ENCODE assay signal across 35 cellular contexts in genomic region chr1:242839101-242839500, GRCh38.
DNase-seq lines count a peak whose midpoint lies in the region; ATAC-seq, FAIRE-seq and TF ChIP-seq lines count a peak whose summit lies in the region.
"Had no signal": no experiment of that assay in that cellular context is flagged by ENCODE, and none has a peak within 500 bp of the region (broad histone marks: within the 10 kb centered on the region; RNA-seq: fewer than 3 reads in every experiment).

No MANE protein-coding gene starts in this region.

- H3K9me3 ChIP-seq in heart right ventricle (peaks cover 0 to 6% (median 0%) of the 10 kb centered on the region in 11 donors), kidney (ENCODE audit: control insufficient read depth in 1 of 2, low read length in 2 of 2) (no peaks in the 10 kb centered on the region), neuronal stem cell (replicated peaks in 1 of 2; ENCODE audit: control insufficient read depth in 2 of 2, insufficient read depth in 1 of 2, low read depth in 1 of 2, low read length in 2 of 2) (peaks cover 0 to 2% of the 10 kb centered on the region in 2 donors), upper lobe of right lung (no peaks in the 10 kb centered on the region), prostate gland (no peaks in the 10 kb centered on the region)
- H3K9me3 ChIP-seq: A549, BE2C, Caco-2 had no signal

- H3K9ac ChIP-seq in kidney (ENCODE audit: low read length in 2 of 2) (no peak overlapping the region), neuronal stem cell (ENCODE audit: low read depth, low read length, poor library complexity) (no peak overlapping the region)
- H3K9ac ChIP-seq: BLaER1; BLaER1 treated with 17β-estradiol and CSF1 and Interleukin-3, amounts not matched to agents 10 nM and 100 nM had no signal

- no peak overlapping the region for H3K4me2 ChIP-seq in neuronal stem cell (ENCODE audit: insufficient read depth, low read length, poor library complexity, severe bottlenecking)
- H3K4me2 ChIP-seq: A549; BLaER1; BLaER1 treated with 17β-estradiol and CSF1 and Interleukin-3, amounts not matched to agents 10 nM and 100 nM had no signal

- H3K4me3 ChIP-seq in heart right ventricle (no peak overlapping the region), kidney (ENCODE audit: low read length in 2 of 2) (no peak overlapping the region), neuronal stem cell (ENCODE audit: low read length in 2 of 2) (peak overlapping the region in 1 of 2 donors; percentile 20), upper lobe of right lung (no peak overlapping the region), prostate gland (no peak overlapping the region)
- H3K4me3 ChIP-seq: A549; BLaER1; BLaER1 treated with 17β-estradiol and CSF1 and Interleukin-3, amounts not matched to agents 10 nM and 100 nM had no signal

- H3K4me1 ChIP-seq in heart right ventricle (no peaks in the 10 kb centered on the region), kidney (ENCODE audit: control insufficient read depth in 1 of 2, insufficient read depth in 1 of 2, low read depth in 1 of 2, low read length in 2 of 2) (no peaks in the 10 kb centered on the region), neuronal stem cell (ENCODE audit: control insufficient read depth in 2 of 2, insufficient read depth in 1 of 2, low read depth in 1 of 2, low read length in 2 of 2) (no peaks in the 10 kb centered on the region), upper lobe of right lung (no peaks in the 10 kb centered on the region), prostate gland (replicated peaks) (no peaks in the 10 kb centered on the region)
- H3K4me1 ChIP-seq: BE2C; BLaER1; BLaER1 treated with 17β-estradiol and CSF1 and Interleukin-3, amounts not matched to agents 10 nM and 100 nM; Caco-2 had no signal

- no peak for TF ChIP-seq POLR2A in prostate gland (IDR thresholded peaks at IDR 0.05)

- H3K18ac ChIP-seq in neuronal stem cell (ENCODE audit: low read length), result peak overlapping the region; percentile 33

- H2BK15ac ChIP-seq in neuronal stem cell (ENCODE audit: low read length), result no peak overlapping the region

- no peaks in the 10 kb centered on the region for H3K79me1 ChIP-seq in neuronal stem cell (ENCODE audit: low read depth, low read length)

- 87 to 89% methylated on average over 12 of the region's 12 CpGs for WGBS in heart right ventricle, 2 donors
- WGBS in neuronal stem cell (ENCODE audit: extremely low coverage in 2 of 2, insufficient read length in 2 of 2, insufficient replicate concordance in 1 of 2), 2 donors, result no CpG with 5 or more reads among the region's 12 CpGs
- WGBS in prostate gland, result 91% methylated on average over 12 of the region's 12 CpGs

- H2BK5ac ChIP-seq in neuronal stem cell (ENCODE audit: low read length), result no peak overlapping the region

- no peak overlapping the region for H3K23ac ChIP-seq in neuronal stem cell (ENCODE audit: low read depth, low read length, poor library complexity)

- intact Hi-C loops in Right ventricle myocardium inferior (cut with DNase I) (no loop called here), heart right ventricle (cut with DNase I) (no loop called here), kidney (cut with DNase I) (no loop called here), upper lobe of right lung (cut with DNase I) (no loop called here), prostate gland (cut with DNase I) (no loop called here)

- no peak overlapping the region for H3K4ac ChIP-seq in neuronal stem cell (ENCODE audit: low read length)

- H3K36me3 ChIP-seq in heart right ventricle (no peaks in the 10 kb centered on the region), kidney (ENCODE audit: control insufficient read depth in 1 of 2, insufficient read depth in 2 of 2, low read length in 2 of 2) (no peaks in the 10 kb centered on the region), neuronal stem cell (replicated peaks in 1 of 2; ENCODE audit: control insufficient read depth in 2 of 2, insufficient read depth in 2 of 2, low read length in 2 of 2) (no peaks in the 10 kb centered on the region), upper lobe of right lung (no peaks in the 10 kb centered on the region), prostate gland (no peaks in the 10 kb centered on the region)
- H3K36me3 ChIP-seq: BE2C; BLaER1; BLaER1 treated with 17β-estradiol and CSF1 and Interleukin-3, amounts not matched to agents 10 nM and 100 nM had no signal

- DNase-seq in Right ventricle myocardium inferior (ENCODE audit: missing footprints), result peak; percentile 34
- no peak for DNase-seq in heart right ventricle
- peak; percentile 62 for DNase-seq in kidney
- DNase-seq in neuronal stem cell (ENCODE audit: low spot score), result no peak
- DNase-seq in upper lobe of right lung, result no peak
- no peak for DNase-seq in prostate gland (ENCODE audit: low spot score)
- DNase-seq in KG1 (lab: John Stamatoyannopoulos, UW), result no peak
- no peak for DNase-seq in NCI-H146 (lab: John Stamatoyannopoulos, UW)
- DNase-seq: 8988T; ACHN; AML-193; BE2C; C1 segment of cervical spinal cord; Caco-2; Calu3; CD4-positive, alpha-beta memory T cell; CD4-positive, alpha-beta T cell; CD4-positive, CD25-positive, alpha-beta regulatory T cell; CD8-positive, alpha-beta memory T cell; CD8-positive, alpha-beta T cell; COR-L47; DMS 273 treated with DMSO at 0.1 percent for 48 hours; DMS153; DMS53; DMS79; DMS79 treated with DMSO at 0.1 percent for 48 hours; DND-41; EL had no signal

- ATAC-seq in Right ventricle myocardium inferior (no peak), heart right ventricle (no peak), upper lobe of right lung (peak; percentile 19)
- ATAC-seq: A549; CD8-positive, alpha-beta T cell had no signal

- no peak overlapping the region for H4K91ac ChIP-seq in neuronal stem cell (ENCODE audit: low read depth, low read length, poor library complexity)

- no peak overlapping the region for H2AFZ ChIP-seq in neuronal stem cell (ENCODE audit: low read length)

- FAIRE-seq in kidney (lab: Jason Lieb, UNC), result no peak
- FAIRE-seq: A204.1, A549, D721Med had no signal

- TF ChIP-seq CTCF in heart right ventricle (IDR thresholded peaks at IDR 0.05) (no peak), kidney (IDR thresholded peaks at IDR 0.05; ENCODE audit: borderline replicate concordance, extremely low read depth, insufficient read depth) (no peak), upper lobe of right lung (IDR thresholded peaks at IDR 0.05) (no peak), prostate gland (IDR thresholded peaks at IDR 0.05) (no peak)

- H3K27ac ChIP-seq in heart right ventricle, result no peak overlapping the region
- H3K27ac ChIP-seq in kidney (ENCODE audit: low read depth in 2 of 2, low read length in 2 of 2), result no peak overlapping the region
- no peak overlapping the region for H3K27ac ChIP-seq in neuronal stem cell (replicated peaks; ENCODE audit: low read length)
- H3K27ac ChIP-seq in upper lobe of right lung, result no peak overlapping the region
- no peak overlapping the region for H3K27ac ChIP-seq in prostate gland
- H3K27ac ChIP-seq: 22Rv1; A549; BLaER1; BLaER1 treated with 17β-estradiol and CSF1 and Interleukin-3, amounts not matched to agents 10 nM and 100 nM; C4-2B had no signal

- no peaks in the 10 kb centered on the region for H3K27me3 ChIP-seq in heart right ventricle
- no peaks in the 10 kb centered on the region for H3K27me3 ChIP-seq in neuronal stem cell (ENCODE audit: control insufficient read depth in 3 of 3, insufficient read depth in 3 of 3, low read depth in 1 of 3, low read length in 3 of 3)
- H3K27me3 ChIP-seq in upper lobe of right lung, result no peaks in the 10 kb centered on the region
- H3K27me3 ChIP-seq in prostate gland (replicated peaks; ENCODE audit: insufficient read depth), result no peaks in the 10 kb centered on the region
- H3K27me3 ChIP-seq: BE2C; BLaER1; BLaER1 treated with 17β-estradiol and CSF1 and Interleukin-3, amounts not matched to agents 10 nM and 100 nM had no signal

- H3K14ac ChIP-seq in neuronal stem cell (ENCODE audit: low read length), result no peak overlapping the region

- no peak overlapping the region for H2BK12ac ChIP-seq in neuronal stem cell (ENCODE audit: low read length)

- no peak overlapping the region for H4K8ac ChIP-seq in neuronal stem cell (ENCODE audit: low read depth, low read length)

- H2BK120ac ChIP-seq in neuronal stem cell (ENCODE audit: low read depth, low read length), result no peak overlapping the region

- no peak overlapping the region for H2AK5ac ChIP-seq in neuronal stem cell (ENCODE audit: low read depth, low read length)

Comparison
In these comparisons a context has a peak if more than half of its experiments do, and no peak if none do; other contexts are left out.
1. DNase-seq: peak in Right ventricle myocardium inferior (single experiment) and kidney (single experiment); none in heart right ventricle (0 of 2), neuronal stem cell (single experiment), upper lobe of right lung (single experiment), prostate gland (single experiment), KG1 (single experiment) and NCI-H146 (single experiment).